15 cellular contexts compared by ENCODE assay signal in genomic region chr1:12368646-12369045, GRCh38.
"Had no signal": no experiment of that assay in that cellular context is flagged by ENCODE, and none has a peak within 500 bp of the region (broad histone marks: within the 10 kb centered on the region; RNA-seq: fewer than 3 reads in every experiment).

No MANE protein-coding gene starts in this region.

- FAIRE-seq: colon had no signal

- H3K27ac ChIP-seq: cardiac muscle cell, suprapubic skin had no signal

- H3K4me3 Mint-ChIP-seq: activated T-cell treated with anti-CD3 and anti-CD28 coated beads, Interleukin-2, amount 50 U/mL, for 72 hours; naive thymus-derived CD8-positive, alpha-beta T cell; type B pancreatic cell had no signal

- H3K27ac Mint-ChIP-seq: activated T-cell treated with anti-CD3 and anti-CD28 coated beads, Interleukin-2, amount 50 U/mL, for 72 hours; type B pancreatic cell had no signal

- H3K4me3 ChIP-seq: cardiac muscle cell, lung, mucosa of descending colon, suprapubic skin had no signal

- H3K9me3 Mint-ChIP-seq: activated T-cell treated with anti-CD3 and anti-CD28 coated beads, Interleukin-2, amount 50 U/mL, for 72 hours; naive thymus-derived CD8-positive, alpha-beta T cell had no signal

- H3K9me3 ChIP-seq: mucosa of descending colon, suprapubic skin had no signal

- H3K27me3 Mint-ChIP-seq: naive thymus-derived CD8-positive, alpha-beta T cell; type B pancreatic cell had no signal

- H3K27me3 ChIP-seq: cardiac muscle cell, suprapubic skin had no signal

- DNase-seq: activated CD4-positive, alpha-beta T cell treated with anti-CD3 and anti-CD28 coated beads, Interleukin-2, amount 50 U/mL, for 48 hours; activated T-cell treated with anti-CD3 and anti-CD28 coated beads, Interleukin-2, amount 50 U/mL, for 72 hours; aorta; effector CD8-positive, alpha-beta T cell; mucosa of descending colon; naive thymus-derived CD8-positive, alpha-beta T cell; stimulated activated CD4-positive, alpha-beta T cell treated with anti-CD3 and anti-CD28 coated beads, Interleukin-2, amount 100 ng/mL, for 48 hours; stimulated activated CD8-positive, alpha-beta memory T cell treated with anti-CD3 and anti-CD28 coated beads, Interleukin-4, amount 100 ng/mL, for 48 hours; stimulated activated naive CD8-positive, alpha-beta T cell treated with anti-CD3 and anti-CD28 coated beads, Interleukin-15, Interleukin-2, amounts not matched to agents 100 U/mL and 50 U/mL, for 24 hours; T-helper 2 cell had no signal
